7 cellular contexts compared by ENCODE assay signal in the genomic region with DNA sequence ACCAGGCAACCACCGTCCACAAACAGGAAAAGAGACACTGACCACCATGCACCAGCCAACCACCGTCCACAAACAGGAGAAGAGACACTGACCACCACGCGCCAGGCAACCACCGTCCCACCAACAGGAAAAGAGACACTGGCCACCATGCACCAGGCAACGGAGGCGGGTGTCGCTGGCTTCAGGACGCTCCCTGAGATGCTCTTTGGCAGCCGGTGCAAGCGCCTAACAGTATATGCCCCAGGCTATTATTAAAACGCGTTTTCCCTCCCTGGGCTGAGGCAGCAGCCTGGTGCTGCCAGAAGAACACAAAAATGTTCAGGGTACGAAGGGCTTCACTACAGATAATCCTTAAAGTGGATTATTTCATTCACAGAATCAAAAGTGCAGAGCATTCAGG.
DNase-seq lines count a peak whose midpoint lies in the region; ATAC-seq and TF ChIP-seq lines count a peak whose summit lies in the region.
"Not testable (repeated sequence)": the region's sequence is repeated elsewhere in the genome, so short reads cannot be mapped to it uniquely, and the experiment has no call there.

No MANE protein-coding gene starts in this region.

- not testable (repeated sequence) for ATAC-seq in lower lobe of right lung; upper lobe of left lung (ENCODE audit: low FRiP score in 2 of 2)

- H2BK5ac ChIP-seq in neuronal stem cell (ENCODE audit: low read length): not testable (repeated sequence)

- TF ChIP-seq CTCF in lower lobe of right lung (IDR thresholded peaks at IDR 0.05); sigmoid colon (IDR thresholded peaks at IDR 0.05); upper lobe of left lung (IDR thresholded peaks at IDR 0.05): not testable (repeated sequence)

- not testable (repeated sequence) for H3K79me1 ChIP-seq in neuronal stem cell (ENCODE audit: low read depth, low read length)

- H4K91ac ChIP-seq in neuronal stem cell (ENCODE audit: low read depth, low read length, poor library complexity): not testable (repeated sequence)

- H3K27ac ChIP-seq in lower lobe of right lung; neuronal stem cell (replicated peaks; ENCODE audit: low read length); sigmoid colon; upper lobe of left lung: not testable (repeated sequence)

- not testable (repeated sequence) for H3K9ac ChIP-seq in neuronal stem cell (ENCODE audit: low read depth, low read length, poor library complexity)

- H3K4ac ChIP-seq in neuronal stem cell (ENCODE audit: low read length): not testable (repeated sequence)

- not testable (repeated sequence) for TF ChIP-seq POLR2A in sigmoid colon (IDR thresholded peaks at IDR 0.05); upper lobe of left lung (IDR thresholded peaks at IDR 0.05)

- H2AK5ac ChIP-seq in neuronal stem cell (ENCODE audit: low read depth, low read length): not testable (repeated sequence)

- not testable (repeated sequence) for H3K36me3 ChIP-seq in lower lobe of right lung; neuronal stem cell (replicated peaks in 1 of 2; ENCODE audit: control insufficient read depth in 2 of 2, insufficient read depth in 2 of 2, low read length in 2 of 2); sigmoid colon; upper lobe of left lung

- H3K4me3 Mint-ChIP-seq in immature natural killer cell: not testable (repeated sequence)

- H3K4me2 ChIP-seq in neuronal stem cell (ENCODE audit: insufficient read depth, low read length, poor library complexity, severe bottlenecking): not testable (repeated sequence)

- H2BK120ac ChIP-seq in neuronal stem cell (ENCODE audit: low read depth, low read length): not testable (repeated sequence)

- not testable (repeated sequence) for H4K8ac ChIP-seq in neuronal stem cell (ENCODE audit: low read depth, low read length)

- peak overlapping the region; percentile 75 for H2BK12ac ChIP-seq in neuronal stem cell (ENCODE audit: low read length)

- not testable (repeated sequence) for H3K14ac ChIP-seq in neuronal stem cell (ENCODE audit: low read length)

- not testable (repeated sequence) for H3K9me3 ChIP-seq in lower lobe of right lung; neuronal stem cell (replicated peaks in 1 of 2; ENCODE audit: control insufficient read depth in 2 of 2, insufficient read depth in 1 of 2, low read depth in 1 of 2, low read length in 2 of 2); sigmoid colon; upper lobe of left lung

- intact Hi-C loops in lower lobe of right lung (cut with DNase I); sigmoid colon (cut with DNase I): not testable (repeated sequence)

- peaks cover 15 to 20% (median 18%) of the 10 kb centered on the region in 3 donors for H3K27me3 Mint-ChIP-seq in immature natural killer cell (ENCODE audit: low read depth in 3 of 3)

- H3K4me1 ChIP-seq in lower lobe of right lung; neuronal stem cell (ENCODE audit: control insufficient read depth in 2 of 2, insufficient read depth in 1 of 2, low read depth in 1 of 2, low read length in 2 of 2); upper lobe of left lung: not testable (repeated sequence)
- H3K4me1 ChIP-seq in sigmoid colon: peaks cover 0 to 11% (median under 1%) of the 10 kb centered on the region in 4 donors

- not testable (repeated sequence) for H3K4me3 ChIP-seq in lower lobe of right lung; neuronal stem cell (ENCODE audit: low read length in 2 of 2); sigmoid colon; upper lobe of left lung

- not testable (repeated sequence) for TF ChIP-seq EP300 in sigmoid colon (IDR thresholded peaks at IDR 0.05); upper lobe of left lung (IDR thresholded peaks at IDR 0.05)

- H3K4me1 Mint-ChIP-seq in immature natural killer cell: peaks cover 8 to 11% of the 10 kb centered on the region in 2 donors

- H3K9me3 Mint-ChIP-seq in immature natural killer cell: not testable (repeated sequence)

- not testable (repeated sequence) for H3K23ac ChIP-seq in neuronal stem cell (ENCODE audit: low read depth, low read length, poor library complexity)

- peak overlapping the region in 1 of 6 donors; percentile 26 for H3K27ac Mint-ChIP-seq in immature natural killer cell

- WGBS in neuronal stem cell (ENCODE audit: extremely low coverage in 2 of 2, insufficient read length in 2 of 2, insufficient replicate concordance in 1 of 2), 2 donors: no CpG with 5 or more reads among the region's 14 CpGs
- 93 to 96% methylated on average over 13 to 14 of the region's 14 CpGs for WGBS in sigmoid colon, 2 donors
- 94 to 95% methylated on average over 12 to 14 of the region's 14 CpGs for WGBS in upper lobe of left lung, 2 donors

- not testable (repeated sequence) for H2BK15ac ChIP-seq in neuronal stem cell (ENCODE audit: low read length)

- H3K18ac ChIP-seq in neuronal stem cell (ENCODE audit: low read length): peak overlapping the region; percentile 29

- not testable (repeated sequence) for H3K27me3 ChIP-seq in lower lobe of right lung (ENCODE audit: low read depth); neuronal stem cell (ENCODE audit: control insufficient read depth in 3 of 3, insufficient read depth in 3 of 3, low read depth in 1 of 3, low read length in 3 of 3); sigmoid colon; upper lobe of left lung

- DNase-seq in NCI-H82 (lab: John Stamatoyannopoulos, UW) (peak; percentile 70), immature natural killer cell (peak in 2 of 3 donors; percentile 9 to 19), lower lobe of right lung (peak; percentile 37), sigmoid colon (peak; percentile 44), upper lobe of left lung (peak; percentile 4 to 30)
- DNase-seq in activated effector memory CD4-positive, alpha-beta T cell treated with anti-CD3 and anti-CD28 coated beads, Interleukin-2, amount 50 U/mL, for 16 hours: peak; percentile 42
- not testable (repeated sequence) for DNase-seq in neuronal stem cell (ENCODE audit: low spot score)

- not testable (repeated sequence) for H3K36me3 Mint-ChIP-seq in immature natural killer cell

- not testable (repeated sequence) for H2AFZ ChIP-seq in neuronal stem cell (ENCODE audit: low read length)
